Comparison of ENCODE assay signal across 8 cellular contexts in the genomic region with DNA sequence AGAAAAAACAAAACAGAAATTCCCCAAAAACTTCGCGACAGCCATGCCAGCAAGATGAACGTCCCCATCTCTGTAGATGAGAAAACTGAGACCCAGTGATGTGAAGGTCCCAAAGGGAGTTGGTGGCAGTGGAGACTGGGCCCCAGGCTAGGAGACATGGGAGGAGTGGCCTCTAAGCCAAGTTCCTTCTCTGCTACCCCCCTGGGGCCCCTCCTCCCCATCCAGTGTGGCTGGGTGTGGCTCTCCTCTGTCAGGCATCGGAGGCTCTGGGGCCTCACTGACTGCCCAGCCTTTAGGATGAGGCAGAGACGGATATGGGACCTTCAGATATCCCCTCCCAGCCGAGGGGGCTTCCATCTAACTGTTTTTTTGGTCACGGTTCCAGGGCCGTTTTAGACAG. TPM values are rescaled to one million over a fixed set of nuclear protein-coding genes. Genes with fewer than 3 reads are reported as not detected.
DNase-seq lines count a peak whose midpoint lies in the region; ATAC-seq and TF ChIP-seq lines count a peak whose summit lies in the region.

No MANE protein-coding gene starts in this region.

- WGBS in gastroesophageal sphincter (ENCODE audit: low coverage in 1 of 2), 2 donors = 80 to 98% methylated on average over 3 to 4 of the region's 8 CpGs

- no peaks in the 10 kb centered on the region for H3K9me3 Mint-ChIP-seq in activated naive CD8-positive, alpha-beta T cell treated with anti-CD3 and anti-CD28 coated beads, Interleukin-2, amount 10 ng/mL, durations not matched to agents 7 days and 5 days
- no peaks in the 10 kb centered on the region for H3K9me3 Mint-ChIP-seq in naive thymus-derived CD4-positive, alpha-beta T cell

- H3K4me2 ChIP-seq in DOHH2 (ENCODE audit: low read length) = peak overlapping the region; percentile 88

- H4K20me1 ChIP-seq in DOHH2 (ENCODE audit: control insufficient read depth, insufficient read depth, low read depth, low read length) = peaks cover 9% of the 10 kb centered on the region; the same call in 1 of the 2 replicates

- peaks cover 56% of the 10 kb centered on the region for H3K4me1 Mint-ChIP-seq in activated naive CD8-positive, alpha-beta T cell treated with anti-CD3 and anti-CD28 coated beads, Interleukin-2, amount 10 ng/mL, durations not matched to agents 7 days and 5 days
- peaks cover 58 to 67% (median 63%) of the 10 kb centered on the region in 7 donors for H3K4me1 Mint-ChIP-seq in naive thymus-derived CD4-positive, alpha-beta T cell

- CTCF ChIA-PET in naive thymus-derived CD4-positive, alpha-beta T cell (lab: Charles Lee) = interaction anchor here (0.6 to 1.7 kb wide), 2 partner anchors 35 to 1052 kb away, joined by 4 to 5 read pairs; no protein-coding TSS in a partner anchor

- H3K27me3 Mint-ChIP-seq in activated naive CD8-positive, alpha-beta T cell treated with anti-CD3 and anti-CD28 coated beads, Interleukin-2, amount 10 ng/mL, durations not matched to agents 7 days and 5 days = no peaks in the 10 kb centered on the region
- H3K27me3 Mint-ChIP-seq in naive thymus-derived CD4-positive, alpha-beta T cell = no peaks in the 10 kb centered on the region

- no peak for TF ChIP-seq EP300 in gastroesophageal sphincter (IDR thresholded peaks at IDR 0.05)

- H3K9me2 ChIP-seq in DOHH2 (replicated peaks; ENCODE audit: control insufficient read depth, low read length) = no peaks in the 10 kb centered on the region

- intact Hi-C loops in naive thymus-derived CD4-positive, alpha-beta T cell (cut with micrococcal nuclease) = no loop called here

- no peak for TF ChIP-seq CTCF in DOHH2 (IDR thresholded peaks at IDR 0.05; ENCODE audit: low read depth, low read length, poor library complexity, severe bottlenecking)
- TF ChIP-seq CTCF in gastroesophageal sphincter (IDR thresholded peaks at IDR 0.05) = no peak

- POLR2A ChIA-PET in activated naive CD8-positive, alpha-beta T cell treated with anti-CD3 and anti-CD28 coated beads, Interleukin-2, amount 10 ng/mL, durations not matched to agents 7 days and 5 days (lab: Charles Lee) = interaction anchor here (0.7 to 1.8 kb wide), 3 partner anchors 9 to 16 kb away, joined by 3 to 9 read pairs (median 7); a partner anchor contains a TSS
- POLR2A ChIA-PET in naive thymus-derived CD4-positive, alpha-beta T cell (lab: Charles Lee) = interaction anchor here (1.9 kb wide), 1 partner anchor 23 kb away, joined by 5 read pairs; no protein-coding TSS in a partner anchor

- H3K27ac ChIP-seq in DOHH2 (ENCODE audit: low read depth, low read length) (peak overlapping the region; percentile 92), gastroesophageal sphincter (peak overlapping the region in 2 of 4 donors; percentile 14 to 54)
- peak overlapping the region; percentile 17 for H3K27ac ChIP-seq in naive thymus-derived CD4-positive, alpha-beta T cell (ENCODE audit: low read depth, low read length)

- H3K9me3 ChIP-seq in DOHH2 (ENCODE audit: control insufficient read depth, insufficient read depth, low read length) (no peaks in the 10 kb centered on the region), gastroesophageal sphincter (no peaks in the 10 kb centered on the region)
- H3K9me3 ChIP-seq in naive thymus-derived CD4-positive, alpha-beta T cell (ENCODE audit: control insufficient read depth in 2 of 3, low read length in 3 of 3) = no peaks in the 10 kb centered on the region

- H3F3A ChIP-seq in DOHH2 (ENCODE audit: control insufficient read depth, insufficient read depth) = peaks cover 28% of the 10 kb centered on the region

- peak overlapping the region; percentile 91 for H3K27ac Mint-ChIP-seq in activated naive CD8-positive, alpha-beta T cell treated with anti-CD3 and anti-CD28 coated beads, Interleukin-2, amount 10 ng/mL, durations not matched to agents 7 days and 5 days
- peak overlapping the region; percentile 56 to 89 (median 72) for H3K27ac Mint-ChIP-seq in naive thymus-derived CD4-positive, alpha-beta T cell

- H3K79me2 ChIP-seq in DOHH2 (ENCODE audit: control insufficient read depth, low read length) = peaks cover 91% of the 10 kb centered on the region

- peak overlapping the region; percentile 80 for H3K4me3 ChIP-seq in DOHH2 (ENCODE audit: low read length)
- no peak overlapping the region for H3K4me3 ChIP-seq in naive thymus-derived CD4-positive, alpha-beta T cell (ENCODE audit: low read length)
- H3K4me3 ChIP-seq in gastroesophageal sphincter = no peak overlapping the region

- H3K4me3 Mint-ChIP-seq in activated naive CD8-positive, alpha-beta T cell treated with anti-CD3 and anti-CD28 coated beads, Interleukin-2, amount 10 ng/mL, durations not matched to agents 7 days and 5 days = peak overlapping the region; percentile 78
- peak overlapping the region in 5 of 10 donors; percentile 12 to 74 (median 19) for H3K4me3 Mint-ChIP-seq in naive thymus-derived CD4-positive, alpha-beta T cell

- H3K4me1 ChIP-seq in DOHH2 (ENCODE audit: control insufficient read depth, low read length) (peaks cover 79% of the 10 kb centered on the region), gastroesophageal sphincter (peaks cover 0 to 53% (median 10%) of the 10 kb centered on the region in 3 donors)
- H3K4me1 ChIP-seq in naive thymus-derived CD4-positive, alpha-beta T cell (ENCODE audit: control insufficient read depth in 2 of 2, insufficient read depth in 2 of 2, low read length in 2 of 2) = peaks cover 0 to 34% of the 10 kb centered on the region in 2 donors

- peaks cover 75% of the 10 kb centered on the region for H3K36me3 ChIP-seq in DOHH2 (ENCODE audit: control insufficient read depth, low read length)
- H3K36me3 ChIP-seq in naive thymus-derived CD4-positive, alpha-beta T cell (ENCODE audit: control insufficient read depth in 2 of 3, insufficient read depth in 3 of 3, low read length in 3 of 3) = no peaks in the 10 kb centered on the region
- H3K36me3 ChIP-seq in gastroesophageal sphincter = no peaks in the 10 kb centered on the region

- DNase-seq in HuH-7 (ENCODE audit: low spot score) (peak; percentile 54), NCI-H2107 (lab: John Stamatoyannopoulos, UW) (no peak), DMS 273 treated with DMSO at 0.1 percent for 48 hours (lab: John Stamatoyannopoulos, UW) (no peak)
- DNase-seq in activated naive CD8-positive, alpha-beta T cell treated with anti-CD3 and anti-CD28 coated beads, Interleukin-2, amount 10 ng/mL, durations not matched to agents 7 days and 5 days = no peak
- DNase-seq in naive thymus-derived CD4-positive, alpha-beta T cell = no peak

- ATAC-seq in activated naive CD8-positive, alpha-beta T cell treated with anti-CD3 and anti-CD28 coated beads, Interleukin-2, amount 10 ng/mL, durations not matched to agents 7 days and 5 days (ENCODE audit: low read depth) = no peak
- peak; percentile 24 for ATAC-seq in naive thymus-derived CD4-positive, alpha-beta T cell
- ATAC-seq in gastroesophageal sphincter = no peak
- no peak for ATAC-seq in HG03571 (IDR thresholded peaks at IDR 0.05; ENCODE audit: unreplicated experiment)

- peaks cover 1% of the 10 kb centered on the region for H3K36me3 Mint-ChIP-seq in activated naive CD8-positive, alpha-beta T cell treated with anti-CD3 and anti-CD28 coated beads, Interleukin-2, amount 10 ng/mL, durations not matched to agents 7 days and 5 days
- peaks cover 0 to 6% (median 0%) of the 10 kb centered on the region in 5 donors for H3K36me3 Mint-ChIP-seq in naive thymus-derived CD4-positive, alpha-beta T cell

- no peak for TF ChIP-seq POLR2A in gastroesophageal sphincter (IDR thresholded peaks at IDR 0.05)

- H3K27me3 ChIP-seq in DOHH2 (ENCODE audit: control insufficient read depth, low read length) = no peaks in the 10 kb centered on the region
- H3K27me3 ChIP-seq in naive thymus-derived CD4-positive, alpha-beta T cell (ENCODE audit: control insufficient read depth in 2 of 2, insufficient read depth in 2 of 2, low read length in 2 of 2) = no peaks in the 10 kb centered on the region
- no peaks in the 10 kb centered on the region for H3K27me3 ChIP-seq in gastroesophageal sphincter

RNA-seq across cellular contexts. Expression of a gene that starts 9.8 kb away (rescaled TPM):
- total RNA-seq in activated naive CD8-positive, alpha-beta T cell treated with anti-CD3 and anti-CD28 coated beads, Interleukin-2, amount 10 ng/mL, durations not matched to agents 7 days and 5 days = 10 to 100 TPM; 26.2 to 28.4 TPM
- 100 to 1,000 TPM in 2 of 5 experiments, 10 to 100 TPM in 3; 11.9 to 275 (median 28.4) TPM for total RNA-seq in naive thymus-derived CD4-positive, alpha-beta T cell
- polyA plus RNA-seq in naive thymus-derived CD4-positive, alpha-beta T cell = 1 to 10 TPM; 2.0 to 6.4 TPM
- 1 to 10 TPM; 2.3 to 5.7 (median 3.5) TPM for total RNA-seq in gastroesophageal sphincter
